14 cellular contexts compared by ENCODE assay signal in the genomic region with DNA sequence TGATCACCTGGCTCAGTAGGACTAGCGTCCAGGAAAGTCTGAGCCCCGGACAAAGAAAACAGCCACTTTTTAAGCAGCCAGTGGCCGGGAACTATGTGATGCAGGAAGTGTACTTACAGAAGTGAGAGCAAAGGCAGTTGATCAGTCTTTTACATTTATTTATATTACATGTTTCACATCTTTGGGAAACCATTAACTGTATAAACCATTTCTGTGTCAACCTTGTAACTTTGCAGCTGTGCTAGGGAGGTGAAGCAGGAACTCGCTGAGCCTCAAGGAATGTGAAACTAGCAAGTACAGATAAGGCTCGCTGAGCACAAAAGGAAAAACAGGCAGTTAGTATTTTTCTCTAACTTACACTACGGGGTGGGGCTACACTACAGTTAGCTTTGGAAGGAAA. TPM values are rescaled to one million over a fixed set of nuclear protein-coding genes. Genes with fewer than 3 reads are reported as not detected.
DNase-seq lines count a peak whose midpoint lies in the region; ATAC-seq and TF ChIP-seq lines count a peak whose summit lies in the region.
"Had no signal": no experiment of that assay in that cellular context is flagged by ENCODE, and none has a peak within 500 bp of the region (broad histone marks: within the 10 kb centered on the region; RNA-seq: fewer than 3 reads in every experiment).

No MANE protein-coding gene starts in this region.

- H3K4me3 ChIP-seq in OCI-LY3 (ENCODE audit: low read length) (peak overlapping the region; percentile 68), Karpas-422 (ENCODE audit: low read length) (no peak overlapping the region)
- no peak overlapping the region for H3K4me3 ChIP-seq in effector memory CD4-positive, alpha-beta T cell (ENCODE audit: insufficient read depth, low read depth, low read length, poor library complexity, severe bottlenecking)
- H3K4me3 ChIP-seq: pancreas had no signal

- peak overlapping the region; percentile 24 for H3K27ac Mint-ChIP-seq in nephron progenitor cell
- H3K27ac Mint-ChIP-seq: endodermal cell had no signal

- no peaks in the 10 kb centered on the region for H3K36me3 Mint-ChIP-seq in nephron progenitor cell (ENCODE audit: low read depth)

- H4K20me1 ChIP-seq in OCI-LY3 (ENCODE audit: insufficient read depth, low read length) (no peaks in the 10 kb centered on the region), Karpas-422 (ENCODE audit: insufficient read depth, low read depth, low read length) (no peaks in the 10 kb centered on the region)

- H3K4me2 ChIP-seq in OCI-LY3 (ENCODE audit: low read length), result peak overlapping the region; percentile 90
- no peak overlapping the region for H3K4me2 ChIP-seq in Karpas-422 (ENCODE audit: low read depth, low read length, poor library complexity, severe bottlenecking)

- peaks cover 5% of the 10 kb centered on the region for H3K27me3 Mint-ChIP-seq in nephron progenitor cell (ENCODE audit: low read depth, poor library complexity)

- peak; percentile 66 for ATAC-seq in GM18909 (IDR thresholded peaks at IDR 0.05; ENCODE audit: poor library complexity, unreplicated experiment)
- peak; percentile 43 for ATAC-seq in HG02763 (IDR thresholded peaks at IDR 0.05; ENCODE audit: unreplicated experiment)
- ATAC-seq: pancreas; stimulated activated naive CD8-positive, alpha-beta T cell treated with anti-CD3 and anti-CD28 coated beads, Interleukin-15, Interleukin-2, amounts not matched to agents 100 U/mL and 50 U/mL, for 24 hours had no signal

- H3K4me1 ChIP-seq in OCI-LY3 (ENCODE audit: low read length) (peaks cover 47% of the 10 kb centered on the region), Karpas-422 (ENCODE audit: low read length) (no peaks in the 10 kb centered on the region)
- H3K4me1 ChIP-seq in effector memory CD4-positive, alpha-beta T cell (ENCODE audit: control insufficient read depth, insufficient read depth, low read length, poor library complexity, severe bottlenecking), result no peaks in the 10 kb centered on the region
- H3K4me1 ChIP-seq: pancreas had no signal

- TF ChIP-seq CTCF in OCI-LY3 (IDR thresholded peaks at IDR 0.05; ENCODE audit: low read depth, low read length), result no peak
- no peak for TF ChIP-seq CTCF in nephron progenitor cell (IDR thresholded peaks at IDR 0.05)

- peaks cover 4% of the 10 kb centered on the region for H3K36me3 ChIP-seq in OCI-LY3 (replicated peaks; ENCODE audit: low read depth, low read length)
- H3K36me3 ChIP-seq in Karpas-422 (ENCODE audit: insufficient read depth, low read length), result no peaks in the 10 kb centered on the region
- no peaks in the 10 kb centered on the region for H3K36me3 ChIP-seq in effector memory CD4-positive, alpha-beta T cell (ENCODE audit: control insufficient read depth, insufficient read depth, low read length)
- H3K36me3 ChIP-seq: pancreas had no signal

- no peak overlapping the region for H3K4me3 Mint-ChIP-seq in nephron progenitor cell
- H3K4me3 Mint-ChIP-seq: endodermal cell had no signal

- no peaks in the 10 kb centered on the region for H3K9me2 ChIP-seq in Karpas-422 (replicated peaks; ENCODE audit: insufficient read depth, low read length)

- peaks cover 8% of the 10 kb centered on the region for H3K4me1 Mint-ChIP-seq in nephron progenitor cell

- H3K27ac ChIP-seq in OCI-LY3 (ENCODE audit: low read length) (peak overlapping the region; percentile 91), Karpas-422 (ENCODE audit: low read length) (no peak overlapping the region)
- no peak overlapping the region for H3K27ac ChIP-seq in effector memory CD4-positive, alpha-beta T cell (ENCODE audit: insufficient read depth, low read length, poor library complexity, severe bottlenecking)
- H3K27ac ChIP-seq: pancreas, VCaP had no signal

- H2AFZ ChIP-seq in OCI-LY3 (ENCODE audit: low read depth, low read length), result peak overlapping the region; percentile 73
- H2AFZ ChIP-seq in Karpas-422 (ENCODE audit: low read length), result no peak overlapping the region

- H3K9me3 Mint-ChIP-seq in nephron progenitor cell, result no peaks in the 10 kb centered on the region
- H3K9me3 Mint-ChIP-seq: endodermal cell had no signal

- H3K9me3 ChIP-seq in OCI-LY3 (ENCODE audit: insufficient read depth, low read length), result no peaks in the 10 kb centered on the region
- H3K9me3 ChIP-seq in Karpas-422 (ENCODE audit: low read length), result no peaks in the 10 kb centered on the region
- no peaks in the 10 kb centered on the region for H3K9me3 ChIP-seq in effector memory CD4-positive, alpha-beta T cell (ENCODE audit: control insufficient read depth, low read length)
- H3K9me3 ChIP-seq: pancreas had no signal

- DNase-seq in nephron progenitor cell (no peak), Karpas-422 (no peak), AG20443 (ENCODE audit: low spot score) (no peak)
- DNase-seq in effector memory CD4-positive, alpha-beta T cell, result no peak
- DNase-seq in activated effector memory CD4-positive, alpha-beta T cell treated with Interleukin-2 at 50 U/mL for 16 hours, result no peak
- DNase-seq: endodermal cell; hippocampal formation; pancreas; stimulated activated CD4-positive, alpha-beta T cell treated with anti-CD3 and anti-CD28 coated beads, Interleukin-2, amount 100 ng/mL, for 24 hours; stimulated activated naive CD8-positive, alpha-beta T cell treated with anti-CD3 and anti-CD28 coated beads, Interleukin-15, Interleukin-2, amounts not matched to agents 100 U/mL and 50 U/mL, for 24 hours had no signal

- H3K9ac ChIP-seq in OCI-LY3 (ENCODE audit: low read length) (peak overlapping the region; percentile 54), Karpas-422 (ENCODE audit: low read length) (no peak overlapping the region)

- H3K79me2 ChIP-seq in OCI-LY3 (ENCODE audit: low read length) (no peaks in the 10 kb centered on the region), Karpas-422 (ENCODE audit: low read length) (no peaks in the 10 kb centered on the region)

- H3K27me3 ChIP-seq in OCI-LY3 (ENCODE audit: low read depth, low read length), result no peaks in the 10 kb centered on the region
- no peaks in the 10 kb centered on the region for H3K27me3 ChIP-seq in Karpas-422 (ENCODE audit: low read length)
- peaks cover 3% of the 10 kb centered on the region for H3K27me3 ChIP-seq in effector memory CD4-positive, alpha-beta T cell (replicated peaks; ENCODE audit: control insufficient read depth, insufficient read depth, low read length, poor library complexity, severe bottlenecking)
- H3K27me3 ChIP-seq: pancreas had no signal

RNA-seq across cellular contexts. Expression of gene HECW1, which starts 39.9 kb away (rescaled TPM):
- total RNA-seq in Karpas-422 (2014; rRNA removed; shearing (Covaris generic); ENCODE audit: low replicate concordance), result not detected in 2 replicates
